Comparison of ENCODE assay signal across 1 cellular context in the genomic region with DNA sequence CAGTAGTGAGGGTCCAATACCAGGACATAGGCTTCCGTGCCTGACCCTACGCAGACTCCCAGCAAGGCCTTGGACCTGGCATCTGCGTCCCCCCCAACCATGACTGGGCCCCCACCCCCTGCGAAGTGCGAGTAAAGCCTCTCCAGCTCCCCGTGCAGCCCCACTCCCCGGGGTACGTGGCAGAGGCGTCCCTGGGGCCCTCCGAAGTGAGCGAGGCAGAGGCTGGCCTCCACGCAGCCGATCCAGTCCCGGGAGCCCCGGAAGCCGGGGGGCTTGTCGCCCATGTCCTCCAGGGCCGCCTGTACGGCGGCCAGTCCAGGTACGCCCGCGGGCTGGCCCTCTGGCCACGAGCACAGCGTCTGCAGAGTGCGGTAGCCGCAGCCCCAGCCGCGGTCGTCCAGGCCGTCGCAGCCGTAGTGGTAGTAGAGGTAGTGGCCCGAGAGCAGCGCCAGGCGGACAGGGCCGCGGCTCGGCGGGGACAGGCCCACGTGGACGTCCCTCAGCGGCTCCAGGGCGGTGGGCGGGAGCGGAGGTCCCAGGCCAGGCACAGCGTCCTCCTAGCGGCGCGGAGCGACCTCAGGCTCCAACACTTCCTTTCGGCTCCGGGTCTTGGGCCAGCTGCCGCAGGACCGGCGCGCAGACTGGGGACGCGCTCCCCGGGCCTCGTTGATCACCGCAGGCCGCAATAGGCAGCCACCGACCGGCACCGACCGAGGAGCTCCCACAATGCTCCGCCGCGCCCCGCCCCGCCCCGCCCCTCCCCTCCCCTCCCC.
TF ChIP-seq lines count a peak whose summit lies in the region.

A gene (minus strand): TSS at position 728 of the 773 bp plus-strand sequence. CDS start 444 bp downstream, at position 284.

TF ChIP-seq in HEK293, 187 proteins besides CTCF, POLR2A, EP300 and RAD21 (continued from another document and continues in another):
- TF ChIP-seq, protein P1, sequence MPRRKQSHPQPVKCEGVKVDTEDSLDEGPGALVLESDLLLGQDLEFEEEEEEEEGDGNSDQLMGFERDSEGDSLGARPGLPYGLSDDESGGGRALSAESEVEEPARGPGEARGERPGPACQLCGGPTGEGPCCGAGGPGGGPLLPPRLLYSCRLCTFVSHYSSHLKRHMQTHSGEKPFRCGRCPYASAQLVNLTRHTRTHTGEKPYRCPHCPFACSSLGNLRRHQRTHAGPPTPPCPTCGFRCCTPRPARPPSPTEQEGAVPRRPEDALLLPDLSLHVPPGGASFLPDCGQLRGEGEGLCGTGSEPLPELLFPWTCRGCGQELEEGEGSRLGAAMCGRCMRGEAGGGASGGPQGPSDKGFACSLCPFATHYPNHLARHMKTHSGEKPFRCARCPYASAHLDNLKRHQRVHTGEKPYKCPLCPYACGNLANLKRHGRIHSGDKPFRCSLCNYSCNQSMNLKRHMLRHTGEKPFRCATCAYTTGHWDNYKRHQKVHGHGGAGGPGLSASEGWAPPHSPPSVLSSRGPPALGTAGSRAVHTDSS (tag by site-specific recombination; IDR thresholded peaks at IDR 0.05): no peak
- TF ChIP-seq ZNF843 (tag by site-specific recombination; IDR thresholded peaks at IDR 0.05) (peak; percentile 62), ZNF521 (tag by site-specific recombination; IDR thresholded peaks at IDR 0.05) (no peak), ZNF629 (tag by site-specific recombination; IDR thresholded peaks at IDR 0.05) (peak; percentile 27), ZNF548 (tag by site-specific recombination; IDR thresholded peaks at IDR 0.05) (no peak), ZNF664 (tag by site-specific recombination; IDR thresholded peaks at IDR 0.05) (no peak), EGR2 (tag by site-specific recombination; IDR thresholded peaks at IDR 0.05; ENCODE audit: low read depth) (peak; percentile 41), ZNF549 (tag by site-specific recombination; IDR thresholded peaks at IDR 0.05) (no peak), ZSCAN30 (tag by site-specific recombination; IDR thresholded peaks at IDR 0.05) (peak; percentile 35; the same call in 1 of the 2 replicates), ZNF785 (tag by site-specific recombination; IDR thresholded peaks at IDR 0.05) (peak; percentile 82; the same call in 1 of the 2 replicates), SCRT1 (tag by site-specific recombination; IDR thresholded peaks at IDR 0.05; ENCODE audit: borderline replicate concordance) (no peak), ZNF560 (tag by site-specific recombination; IDR thresholded peaks at IDR 0.05; ENCODE audit: borderline replicate concordance) (no peak), ZNF324 (tag by site-specific recombination; IDR thresholded peaks at IDR 0.05) (peak; percentile 68), ZNF274 (IDR thresholded peaks at IDR 0.05; ENCODE audit: low read length) (no peak), ZNF274 (tag by site-specific recombination; IDR thresholded peaks at IDR 0.05; ENCODE audit: borderline replicate concordance) (no peak), ZNF660 (tag by site-specific recombination; IDR thresholded peaks at IDR 0.05) (peak; percentile 85), ZNF792 (tag by site-specific recombination; IDR thresholded peaks at IDR 0.05) (peak; percentile 95), GLI2 (tag by site-specific recombination; IDR thresholded peaks at IDR 0.05; ENCODE audit: borderline replicate concordance, low read depth) (no peak), ZNF155 (tag by site-specific recombination; IDR thresholded peaks at IDR 0.05) (no peak), ZBTB7A (tag by site-specific recombination; IDR thresholded peaks at IDR 0.05; ENCODE audit: low read depth) (peak; percentile 94), ZNF624 (tag by site-specific recombination; IDR thresholded peaks at IDR 0.05) (no peak), ZNF133 (tag by site-specific recombination; IDR thresholded peaks at IDR 0.05) (no peak), KLF10 (tag by site-specific recombination; IDR thresholded peaks at IDR 0.05) (peak; percentile 79), ZBTB17 (tag by site-specific recombination; IDR thresholded peaks at IDR 0.05) (peak; percentile 75; the same call in 1 of the 2 replicates), WT1 (tag by site-specific recombination; IDR thresholded peaks at IDR 0.05) (0 out of 2 replicates have a peak, but pooled peaks have one; percentile 33), HOXA7 (CRISPR knock-in tag; IDR thresholded peaks at IDR 0.05; ENCODE audit: borderline replicate concordance) (no peak), ZNF169 (tag by site-specific recombination; IDR thresholded peaks at IDR 0.05) (no peak), ZNF596 (tag by site-specific recombination; IDR thresholded peaks at IDR 0.05) (no peak), YY2 (tag by site-specific recombination; IDR thresholded peaks at IDR 0.05) (no peak; the same call in 1 of the 2 replicates), OSR2 (tag by site-specific recombination; IDR thresholded peaks at IDR 0.05) (0 out of 2 replicates have a peak, but pooled peaks have one; percentile 36), ZNF514 (tag by site-specific recombination; IDR thresholded peaks at IDR 0.05) (no peak), ZNF239 (tag by site-specific recombination; IDR thresholded peaks at IDR 0.05) (peak; percentile 69; the same call in 1 of the 2 replicates), ZIC2 (tag by site-specific recombination; IDR thresholded peaks at IDR 0.05) (peak; percentile 42; the same call in 1 of the 2 replicates), GLI4 (tag by site-specific recombination; IDR thresholded peaks at IDR 0.05) (peak; percentile 91; the same call in 1 of the 2 replicates), ZNF211 (tag by site-specific recombination; IDR thresholded peaks at IDR 0.05; ENCODE audit: low read depth) (no peak), ZNF701 (tag by site-specific recombination; IDR thresholded peaks at IDR 0.05) (no peak), ZNF707 (tag by site-specific recombination; IDR thresholded peaks at IDR 0.05) (no peak), KLF8 (tag by site-specific recombination; IDR thresholded peaks at IDR 0.05) (peak; percentile 96), ZNF394 (tag by site-specific recombination; IDR thresholded peaks at IDR 0.05; ENCODE audit: borderline replicate concordance) (no peak; the same call in 1 of the 2 replicates), ZNF621 (tag by site-specific recombination; IDR thresholded peaks at IDR 0.05) (no peak)
- TF ChIP-seq, protein P2, sequence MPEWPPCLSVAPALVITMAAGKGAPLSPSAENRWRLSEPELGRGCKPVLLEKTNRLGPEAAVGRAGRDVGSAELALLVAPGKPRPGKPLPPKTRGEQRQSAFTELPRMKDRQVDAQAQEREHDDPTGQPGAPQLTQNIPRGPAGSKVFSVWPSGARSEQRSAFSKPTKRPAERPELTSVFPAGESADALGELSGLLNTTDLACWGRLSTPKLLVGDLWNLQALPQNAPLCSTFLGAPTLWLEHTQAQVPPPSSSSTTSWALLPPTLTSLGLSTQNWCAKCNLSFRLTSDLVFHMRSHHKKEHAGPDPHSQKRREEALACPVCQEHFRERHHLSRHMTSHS (tag by site-specific recombination; IDR thresholded peaks at IDR 0.05): no peak
- TF ChIP-seq, protein P3, sequence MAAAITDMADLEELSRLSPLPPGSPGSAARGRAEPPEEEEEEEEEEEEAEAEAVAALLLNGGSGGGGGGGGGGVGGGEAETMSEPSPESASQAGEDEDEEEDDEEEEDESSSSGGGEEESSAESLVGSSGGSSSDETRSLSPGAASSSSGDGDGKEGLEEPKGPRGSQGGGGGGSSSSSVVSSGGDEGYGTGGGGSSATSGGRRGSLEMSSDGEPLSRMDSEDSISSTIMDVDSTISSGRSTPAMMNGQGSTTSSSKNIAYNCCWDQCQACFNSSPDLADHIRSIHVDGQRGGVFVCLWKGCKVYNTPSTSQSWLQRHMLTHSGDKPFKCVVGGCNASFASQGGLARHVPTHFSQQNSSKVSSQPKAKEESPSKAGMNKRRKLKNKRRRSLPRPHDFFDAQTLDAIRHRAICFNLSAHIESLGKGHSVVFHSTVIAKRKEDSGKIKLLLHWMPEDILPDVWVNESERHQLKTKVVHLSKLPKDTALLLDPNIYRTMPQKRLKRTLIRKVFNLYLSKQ (tag by site-specific recombination; IDR thresholded peaks at IDR 0.05; ENCODE audit: borderline replicate concordance): no peak
- TF ChIP-seq, protein P4, sequence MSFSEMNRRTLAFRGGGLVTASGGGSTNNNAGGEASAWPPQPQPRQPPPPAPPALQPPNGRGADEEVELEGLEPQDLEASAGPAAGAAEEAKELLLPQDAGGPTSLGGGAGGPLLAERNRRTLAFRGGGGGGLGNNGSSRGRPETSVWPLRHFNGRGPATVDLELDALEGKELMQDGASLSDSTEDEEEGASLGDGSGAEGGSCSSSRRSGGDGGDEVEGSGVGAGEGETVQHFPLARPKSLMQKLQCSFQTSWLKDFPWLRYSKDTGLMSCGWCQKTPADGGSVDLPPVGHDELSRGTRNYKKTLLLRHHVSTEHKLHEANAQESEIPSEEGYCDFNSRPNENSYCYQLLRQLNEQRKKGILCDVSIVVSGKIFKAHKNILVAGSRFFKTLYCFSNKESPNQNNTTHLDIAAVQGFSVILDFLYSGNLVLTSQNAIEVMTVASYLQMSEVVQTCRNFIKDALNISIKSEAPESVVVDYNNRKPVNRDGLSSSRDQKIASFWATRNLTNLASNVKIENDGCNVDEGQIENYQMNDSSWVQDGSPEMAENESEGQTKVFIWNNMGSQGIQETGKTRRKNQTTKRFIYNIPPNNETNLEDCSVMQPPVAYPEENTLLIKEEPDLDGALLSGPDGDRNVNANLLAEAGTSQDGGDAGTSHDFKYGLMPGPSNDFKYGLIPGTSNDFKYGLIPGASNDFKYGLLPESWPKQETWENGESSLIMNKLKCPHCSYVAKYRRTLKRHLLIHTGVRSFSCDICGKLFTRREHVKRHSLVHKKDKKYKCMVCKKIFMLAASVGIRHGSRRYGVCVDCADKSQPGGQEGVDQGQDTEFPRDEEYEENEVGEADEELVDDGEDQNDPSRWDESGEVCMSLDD (tag by site-specific recombination; IDR thresholded peaks at IDR 0.05): peak; percentile 54
- TF ChIP-seq, protein P5, sequence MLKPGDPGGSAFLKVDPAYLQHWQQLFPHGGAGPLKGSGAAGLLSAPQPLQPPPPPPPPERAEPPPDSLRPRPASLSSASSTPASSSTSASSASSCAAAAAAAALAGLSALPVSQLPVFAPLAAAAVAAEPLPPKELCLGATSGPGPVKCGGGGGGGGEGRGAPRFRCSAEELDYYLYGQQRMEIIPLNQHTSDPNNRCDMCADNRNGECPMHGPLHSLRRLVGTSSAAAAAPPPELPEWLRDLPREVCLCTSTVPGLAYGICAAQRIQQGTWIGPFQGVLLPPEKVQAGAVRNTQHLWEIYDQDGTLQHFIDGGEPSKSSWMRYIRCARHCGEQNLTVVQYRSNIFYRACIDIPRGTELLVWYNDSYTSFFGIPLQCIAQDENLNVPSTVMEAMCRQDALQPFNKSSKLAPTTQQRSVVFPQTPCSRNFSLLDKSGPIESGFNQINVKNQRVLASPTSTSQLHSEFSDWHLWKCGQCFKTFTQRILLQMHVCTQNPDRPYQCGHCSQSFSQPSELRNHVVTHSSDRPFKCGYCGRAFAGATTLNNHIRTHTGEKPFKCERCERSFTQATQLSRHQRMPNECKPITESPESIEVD (tag by site-specific recombination; IDR thresholded peaks at IDR 0.05): no peak
- TF ChIP-seq, protein P6, sequence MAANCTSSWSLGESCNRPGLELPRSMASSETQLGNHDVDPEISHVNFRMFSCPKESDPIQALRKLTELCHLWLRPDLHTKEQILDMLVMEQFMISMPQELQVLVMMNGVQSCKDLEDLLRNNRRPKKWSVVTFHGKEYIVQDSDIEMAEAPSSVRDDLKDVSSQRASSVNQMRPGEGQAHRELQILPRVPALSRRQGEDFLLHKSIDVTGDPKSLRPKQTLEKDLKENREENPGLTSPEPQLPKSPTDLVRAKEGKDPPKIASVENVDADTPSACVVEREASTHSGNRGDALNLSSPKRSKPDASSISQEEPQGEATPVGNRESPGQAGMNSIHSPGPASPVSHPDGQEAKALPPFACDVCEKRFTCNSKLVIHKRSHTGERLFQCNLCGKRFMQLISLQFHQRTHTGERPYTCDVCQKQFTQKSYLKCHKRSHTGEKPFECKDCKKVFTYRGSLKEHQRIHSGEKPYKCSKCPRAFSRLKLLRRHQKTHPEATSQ (tag by site-specific recombination; IDR thresholded peaks at IDR 0.05): peak; percentile 94; the same call in 1 of the 2 replicates
- TF ChIP-seq, protein P7, sequence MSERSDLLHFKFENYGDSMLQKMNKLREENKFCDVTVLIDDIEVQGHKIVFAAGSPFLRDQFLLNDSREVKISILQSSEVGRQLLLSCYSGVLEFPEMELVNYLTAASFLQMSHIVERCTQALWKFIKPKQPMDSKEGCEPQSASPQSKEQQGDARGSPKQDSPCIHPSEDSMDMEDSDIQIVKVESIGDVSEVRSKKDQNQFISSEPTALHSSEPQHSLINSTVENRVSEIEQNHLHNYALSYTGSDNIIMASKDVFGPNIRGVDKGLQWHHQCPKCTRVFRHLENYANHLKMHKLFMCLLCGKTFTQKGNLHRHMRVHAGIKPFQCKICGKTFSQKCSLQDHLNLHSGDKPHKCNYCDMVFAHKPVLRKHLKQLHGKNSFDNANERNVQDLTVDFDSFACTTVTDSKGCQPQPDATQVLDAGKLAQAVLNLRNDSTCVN (tag by site-specific recombination; optimal IDR thresholded peaks at IDR 0.05): peak; percentile 93
- TF ChIP-seq, protein P8, sequence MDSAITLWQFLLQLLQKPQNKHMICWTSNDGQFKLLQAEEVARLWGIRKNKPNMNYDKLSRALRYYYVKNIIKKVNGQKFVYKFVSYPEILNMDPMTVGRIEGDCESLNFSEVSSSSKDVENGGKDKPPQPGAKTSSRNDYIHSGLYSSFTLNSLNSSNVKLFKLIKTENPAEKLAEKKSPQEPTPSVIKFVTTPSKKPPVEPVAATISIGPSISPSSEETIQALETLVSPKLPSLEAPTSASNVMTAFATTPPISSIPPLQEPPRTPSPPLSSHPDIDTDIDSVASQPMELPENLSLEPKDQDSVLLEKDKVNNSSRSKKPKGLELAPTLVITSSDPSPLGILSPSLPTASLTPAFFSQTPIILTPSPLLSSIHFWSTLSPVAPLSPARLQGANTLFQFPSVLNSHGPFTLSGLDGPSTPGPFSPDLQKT (IDR thresholded peaks at IDR 0.05; ENCODE audit: borderline replicate concordance, low read depth, low read length): no peak
- TF ChIP-seq, protein P9, sequence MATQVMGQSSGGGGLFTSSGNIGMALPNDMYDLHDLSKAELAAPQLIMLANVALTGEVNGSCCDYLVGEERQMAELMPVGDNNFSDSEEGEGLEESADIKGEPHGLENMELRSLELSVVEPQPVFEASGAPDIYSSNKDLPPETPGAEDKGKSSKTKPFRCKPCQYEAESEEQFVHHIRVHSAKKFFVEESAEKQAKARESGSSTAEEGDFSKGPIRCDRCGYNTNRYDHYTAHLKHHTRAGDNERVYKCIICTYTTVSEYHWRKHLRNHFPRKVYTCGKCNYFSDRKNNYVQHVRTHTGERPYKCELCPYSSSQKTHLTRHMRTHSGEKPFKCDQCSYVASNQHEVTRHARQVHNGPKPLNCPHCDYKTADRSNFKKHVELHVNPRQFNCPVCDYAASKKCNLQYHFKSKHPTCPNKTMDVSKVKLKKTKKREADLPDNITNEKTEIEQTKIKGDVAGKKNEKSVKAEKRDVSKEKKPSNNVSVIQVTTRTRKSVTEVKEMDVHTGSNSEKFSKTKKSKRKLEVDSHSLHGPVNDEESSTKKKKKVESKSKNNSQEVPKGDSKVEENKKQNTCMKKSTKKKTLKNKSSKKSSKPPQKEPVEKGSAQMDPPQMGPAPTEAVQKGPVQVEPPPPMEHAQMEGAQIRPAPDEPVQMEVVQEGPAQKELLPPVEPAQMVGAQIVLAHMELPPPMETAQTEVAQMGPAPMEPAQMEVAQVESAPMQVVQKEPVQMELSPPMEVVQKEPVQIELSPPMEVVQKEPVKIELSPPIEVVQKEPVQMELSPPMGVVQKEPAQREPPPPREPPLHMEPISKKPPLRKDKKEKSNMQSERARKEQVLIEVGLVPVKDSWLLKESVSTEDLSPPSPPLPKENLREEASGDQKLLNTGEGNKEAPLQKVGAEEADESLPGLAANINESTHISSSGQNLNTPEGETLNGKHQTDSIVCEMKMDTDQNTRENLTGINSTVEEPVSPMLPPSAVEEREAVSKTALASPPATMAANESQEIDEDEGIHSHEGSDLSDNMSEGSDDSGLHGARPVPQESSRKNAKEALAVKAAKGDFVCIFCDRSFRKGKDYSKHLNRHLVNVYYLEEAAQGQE (tag by site-specific recombination; IDR thresholded peaks at IDR 0.05): peak; percentile 58
